ENCODE assay signal across 8 cellular contexts in genomic region chr10:35218339-35218955, GRCh38.
DNase-seq lines count a peak whose midpoint lies in the region; ATAC-seq and TF ChIP-seq lines count a peak whose summit lies in the region.

No MANE protein-coding gene starts in this region.

- H3K4me2 ChIP-seq in hepatocyte, result peak overlapping the region; percentile 53

- WGBS in hepatocyte (ENCODE audit: low lambda C conversion rate, missing lambda C conversion rate), result 41% methylated on average over 7 of the region's 7 CpGs

- DNase-seq in NCI-H187 (lab: John Stamatoyannopoulos, UW) (peak; percentile 13 to 52), T1000 (lab: John Stamatoyannopoulos, UW) (peak; percentile 44), ascending aorta (ENCODE audit: low spot score in 2 of 2) (peak in 1 of 2 donors; percentile 90), hepatocyte (ENCODE audit: low spot score) (peak; percentile 93)

- no peaks in the 10 kb centered on the region for H3K4me1 ChIP-seq in ascending aorta
- H3K4me1 ChIP-seq in hepatocyte (ENCODE audit: insufficient read depth), result no peaks in the 10 kb centered on the region
- peaks cover 28 to 30% (median 28%) of the 10 kb centered on the region in 3 donors for H3K4me1 ChIP-seq in skeletal muscle tissue (ENCODE audit: control insufficient read depth in 3 of 3, insufficient read depth in 3 of 3, low read length in 3 of 3)

- TF ChIP-seq CTCF in GM12875 (IDR thresholded peaks at IDR 0.05; ENCODE audit: borderline replicate concordance, insufficient read depth, low read depth, low read length) (peak; percentile 60), ascending aorta (IDR thresholded peaks at IDR 0.05) (peak; percentile 73 to 83 (median 79)), hepatocyte (IDR thresholded peaks at IDR 0.05; ENCODE audit: poor library complexity) (peak; percentile 90)

- no peak overlapping the region for H3K9ac ChIP-seq in skeletal muscle tissue (ENCODE audit: low read depth in 1 of 3, low read length in 3 of 3)

- no peak overlapping the region for H2AFZ ChIP-seq in hepatocyte

- H3K36me3 ChIP-seq in ascending aorta (no peaks in the 10 kb centered on the region), hepatocyte (replicated peaks; ENCODE audit: insufficient read depth, low read depth) (no peaks in the 10 kb centered on the region), skeletal muscle tissue (ENCODE audit: control insufficient read depth in 3 of 3, insufficient read depth in 3 of 3, low read length in 3 of 3) (peaks cover 0 to 1% (median 0%) of the 10 kb centered on the region in 3 donors)

- H3K4me3 ChIP-seq in GM12875 (ENCODE audit: low read depth, low read length), result no peak overlapping the region
- H3K4me3 ChIP-seq in ascending aorta, result no peak overlapping the region
- H3K4me3 ChIP-seq in hepatocyte, result no peak overlapping the region
- H3K4me3 ChIP-seq in skeletal muscle tissue (ENCODE audit: low read length in 3 of 3), result peak overlapping the region in 1 of 3 donors; percentile 49

- H3K27me3 ChIP-seq in ascending aorta (no peaks in the 10 kb centered on the region), hepatocyte (no peaks in the 10 kb centered on the region), skeletal muscle tissue (ENCODE audit: control insufficient read depth in 3 of 3, insufficient read depth in 3 of 3, low read length in 3 of 3) (no peaks in the 10 kb centered on the region)

- H4K20me1 ChIP-seq in hepatocyte (ENCODE audit: insufficient read depth, poor library complexity, severe bottlenecking), result no peaks in the 10 kb centered on the region

- H3K9me3 ChIP-seq in ascending aorta (no peaks in the 10 kb centered on the region), hepatocyte (ENCODE audit: low read depth) (no peaks in the 10 kb centered on the region), skeletal muscle tissue (ENCODE audit: control insufficient read depth in 3 of 3, low read length in 3 of 3) (no peaks in the 10 kb centered on the region)

- ATAC-seq in HG02763 (IDR thresholded peaks at IDR 0.05; ENCODE audit: unreplicated experiment) (peak; percentile 72), GM21526 (IDR thresholded peaks at IDR 0.05; ENCODE audit: low FRiP score, unreplicated experiment) (no peak)

- no peaks in the 10 kb centered on the region for H3K9me2 ChIP-seq in hepatocyte (replicated peaks; ENCODE audit: insufficient read depth)

- intact Hi-C loops in ascending aorta (cut with DNase I), result loop anchor here (1.0 kb wide), 1 partner anchor 98 kb away; no protein-coding TSS in a partner anchor

- no peaks in the 10 kb centered on the region for H3K79me2 ChIP-seq in hepatocyte

- H3K27ac ChIP-seq in ascending aorta, result no peak overlapping the region
- no peak overlapping the region for H3K27ac ChIP-seq in hepatocyte
- peak overlapping the region; percentile 15 for H3K27ac ChIP-seq in skeletal muscle tissue (ENCODE audit: low read depth, low read length)
